In the genomic region with DNA sequence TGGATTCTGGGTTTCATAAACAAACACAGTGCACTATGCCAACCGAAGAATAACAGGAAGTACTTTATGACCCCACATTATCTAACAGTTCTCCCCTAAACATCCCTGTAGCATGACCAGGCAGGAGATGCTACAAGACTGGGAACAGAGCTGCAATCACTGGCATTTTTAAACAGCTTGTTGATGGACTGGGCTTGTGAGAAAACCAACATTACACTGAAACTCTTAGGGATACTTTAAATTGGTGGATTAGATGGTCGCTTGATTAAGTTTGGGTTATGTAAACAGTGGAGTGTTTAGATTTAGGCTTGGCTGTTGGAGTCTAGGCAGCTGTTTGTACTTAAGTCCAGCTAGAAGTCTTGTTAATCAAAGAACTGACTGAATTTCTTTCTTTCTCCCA, we compare ENCODE assay signal across 12 cellular contexts.
DNase-seq lines count a peak whose midpoint lies in the region; ATAC-seq and TF ChIP-seq lines count a peak whose summit lies in the region.
"Had no signal": no experiment of that assay in that cellular context is flagged by ENCODE, and none has a peak within 500 bp of the region (broad histone marks: within the 10 kb centered on the region; RNA-seq: fewer than 3 reads in every experiment).

No MANE protein-coding gene starts in this region.

- DNase-seq in AG04450 (ENCODE audit: low read depth, low spot score) (peak; percentile 72), HCEC 1CT (peak; percentile 52), astrocyte of the hippocampus (ENCODE audit: low read depth, low spot score) (peak; percentile 87), mesothelial cell of epicardium (ENCODE audit: low spot score in 2 of 2, unreplicated experiment in 2 of 2) (no peak), WERI-Rb-1 (no peak), NCI-H1092 (lab: John Stamatoyannopoulos, UW) (no peak), globus pallidus (ENCODE audit: low spot score) (no peak)
- DNase-seq: CD4-positive, alpha-beta memory T cell; MV-4-11 had no signal

- peaks cover 8% of the 10 kb centered on the region for H3K9me3 Mint-ChIP-seq in mesothelial cell of epicardium

- H3K36me3 Mint-ChIP-seq in mesothelial cell of epicardium: peaks cover 2% of the 10 kb centered on the region
- H3K36me3 Mint-ChIP-seq: CD4-positive, alpha-beta memory T cell had no signal

- peak overlapping the region; percentile 59 for H3K4me3 ChIP-seq in AG04450 (ENCODE audit: low read depth, low read length)
- H3K4me3 ChIP-seq in WERI-Rb-1 (ENCODE audit: low read depth, low read length): no peak overlapping the region
- H3K4me3 ChIP-seq in gastroesophageal sphincter: no peak overlapping the region
- H3K4me3 ChIP-seq: cardiac muscle cell, skin epidermis had no signal

- no peak for TF ChIP-seq EP300 in gastroesophageal sphincter (IDR thresholded peaks at IDR 0.05)

- POLR2A ChIA-PET in AG04450 (lab: Yijun Ruan, JAX): interaction anchor here (0.6 to 2.0 kb wide), 8 partner anchors 13 to 174 kb away, joined by 3 to 14 read pairs (median 6); no protein-coding TSS in a partner anchor

- H3K4me1 Mint-ChIP-seq in mesothelial cell of epicardium: peaks cover 13% of the 10 kb centered on the region
- H3K4me1 Mint-ChIP-seq: CD4-positive, alpha-beta memory T cell had no signal

- peak overlapping the region; percentile 85 for H3K27ac Mint-ChIP-seq in mesothelial cell of epicardium
- H3K27ac Mint-ChIP-seq: CD4-positive, alpha-beta memory T cell had no signal

- no peaks in the 10 kb centered on the region for H3K27me3 Mint-ChIP-seq in mesothelial cell of epicardium (ENCODE audit: low read depth)
- H3K27me3 Mint-ChIP-seq: CD4-positive, alpha-beta memory T cell had no signal

- WGBS in gastroesophageal sphincter (ENCODE audit: low coverage in 1 of 2), 2 donors: 17 to 22% methylated on average over 2 of the region's 2 CpGs

- peak overlapping the region; percentile 51 for H3K4me3 Mint-ChIP-seq in mesothelial cell of epicardium
- H3K4me3 Mint-ChIP-seq: CD4-positive, alpha-beta memory T cell had no signal

- no peak for ATAC-seq in gastroesophageal sphincter

- CTCF ChIA-PET in AG04450 (lab: Charles Lee): interaction anchor here (0.6 to 3.8 kb wide), 4 partner anchors 43 to 294 kb away, joined by 3 to 16 read pairs (median 4); no protein-coding TSS in a partner anchor

- TF ChIP-seq CTCF in AG04450 (IDR thresholded peaks at IDR 0.05; ENCODE audit: low read depth, low read length) (no peak), mesothelial cell of epicardium (IDR thresholded peaks at IDR 0.05; ENCODE audit: unreplicated experiment) (no peak), WERI-Rb-1 (IDR thresholded peaks at IDR 0.05; ENCODE audit: low read depth, low read length) (no peak), gastroesophageal sphincter (IDR thresholded peaks at IDR 0.05) (no peak)

- H3K9me3 ChIP-seq in AG04450 (ENCODE audit: control insufficient read depth, insufficient read depth, low read length): no peaks in the 10 kb centered on the region
- no peaks in the 10 kb centered on the region for H3K9me3 ChIP-seq in WERI-Rb-1 (ENCODE audit: severe bottlenecking)
- no peaks in the 10 kb centered on the region for H3K9me3 ChIP-seq in gastroesophageal sphincter

- TF ChIP-seq POLR2A in gastroesophageal sphincter (IDR thresholded peaks at IDR 0.05): no peak

- H3K4me1 ChIP-seq in gastroesophageal sphincter: no peaks in the 10 kb centered on the region

- H3K27ac ChIP-seq in AG04450 (ENCODE audit: low read depth, low read length) (peak overlapping the region; percentile 88), WERI-Rb-1 (no peak overlapping the region), gastroesophageal sphincter (no peak overlapping the region)
- H3K27ac ChIP-seq: cardiac muscle cell had no signal

- no peaks in the 10 kb centered on the region for H3K27me3 ChIP-seq in AG04450 (ENCODE audit: control insufficient read depth, insufficient read depth, low read length)
- H3K27me3 ChIP-seq in WERI-Rb-1 (ENCODE audit: insufficient read depth, low read depth, severe bottlenecking): peaks cover 15% of the 10 kb centered on the region
- H3K27me3 ChIP-seq in gastroesophageal sphincter: no peaks in the 10 kb centered on the region
- H3K27me3 ChIP-seq: cardiac muscle cell had no signal

- H3K36me3 ChIP-seq in WERI-Rb-1: no peaks in the 10 kb centered on the region
- no peaks in the 10 kb centered on the region for H3K36me3 ChIP-seq in gastroesophageal sphincter
- H3K36me3 ChIP-seq: cardiac muscle cell had no signal

Comparison
In these comparisons a context has a peak if more than half of its experiments do, and no peak if none do; other contexts are left out.
1. DNase-seq: peak in AG04450 (single experiment), HCEC 1CT (single experiment) and astrocyte of the hippocampus (single experiment); none in mesothelial cell of epicardium (0 of 2), WERI-Rb-1 (single experiment), NCI-H1092 (single experiment) and globus pallidus (single experiment).